2 cellular contexts compared by ENCODE assay signal in genomic region chr19:17458970-17459369, GRCh38.
TF ChIP-seq lines count a peak whose summit lies in the region.

No MANE protein-coding gene starts in this region.

TF ChIP-seq in HCT116, 20 proteins besides CTCF, POLR2A, EP300 and RAD21 (continued from another document):
- no peak for TF ChIP-seq REST (IDR thresholded peaks at IDR 0.05; ENCODE audit: low read depth)

TF ChIP-seq in Ishikawa, 13 proteins besides CTCF, POLR2A, EP300 and RAD21 (continued from another document):
- TF ChIP-seq USF1 (IDR thresholded peaks at IDR 0.05) (no peak), EGR1 (IDR thresholded peaks at IDR 0.05) (0 out of 2 replicates have a peak, but pooled peaks have one; percentile 40)
